Comparison of ENCODE assay signal across 27 cellular contexts in the genomic region with DNA sequence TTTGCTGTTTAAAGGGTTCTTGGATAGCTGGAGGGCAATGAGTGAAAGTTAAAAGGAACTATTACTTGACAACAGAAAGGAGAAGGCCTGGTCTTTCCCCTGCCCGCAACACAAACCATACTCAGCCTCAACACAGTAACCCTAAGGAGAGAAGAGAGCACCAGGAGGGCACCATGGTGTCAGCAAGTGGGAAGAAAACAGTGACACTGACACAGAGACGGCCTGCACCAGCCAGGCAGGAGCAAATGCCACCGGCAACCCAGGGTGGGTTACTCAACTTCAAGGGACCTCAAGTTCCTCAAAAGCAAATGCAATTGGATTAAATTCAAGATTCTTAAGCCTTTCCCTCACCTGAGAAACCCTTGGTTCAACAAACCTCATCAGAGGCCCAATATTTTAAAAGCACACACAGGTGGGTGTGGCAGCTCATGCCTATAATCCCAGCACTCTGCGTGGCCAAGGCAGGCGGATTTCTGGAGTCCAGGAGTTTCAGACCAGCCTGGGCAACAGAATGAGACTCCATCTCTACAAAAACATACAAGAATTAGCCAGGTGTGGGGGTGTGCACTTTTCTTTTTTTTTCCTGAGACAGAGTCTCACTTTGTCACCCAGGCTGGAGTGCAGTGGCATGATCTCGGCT. TPM values are rescaled to one million over a fixed set of nuclear protein-coding genes. Genes with fewer than 3 reads are reported as not detected.
"Had no signal": no experiment of that assay in that cellular context is flagged by ENCODE, and none has a peak within 500 bp of the region (broad histone marks: within the 10 kb centered on the region; RNA-seq: fewer than 3 reads in every experiment).

No MANE protein-coding gene starts in this region.

- H3K9me3 ChIP-seq: adrenal gland, body of pancreas, gastrocnemius medialis, right atrium auricular region, suprapubic skin, tibial nerve had no signal

- H3K36me3 ChIP-seq: adrenal gland, gastrocnemius medialis, right atrium auricular region, tibial nerve had no signal

- H3K4me1 ChIP-seq: adrenal gland, body of pancreas, gastrocnemius medialis, parathyroid adenoma, right atrium auricular region, suprapubic skin, tibial nerve had no signal

- H3K4me3 ChIP-seq: adrenal gland, body of pancreas, gastrocnemius medialis, hepatocyte, right atrium auricular region, smooth muscle cell, suprapubic skin, tibial nerve had no signal

- H3K27ac ChIP-seq: adrenal gland, body of pancreas, gastrocnemius medialis, hepatocyte, parathyroid adenoma, right atrium auricular region, suprapubic skin, tibial nerve had no signal

- DNase-seq: activated CD4-positive, alpha-beta T cell treated with anti-CD3 and anti-CD28 coated beads for 36 hours; activated CD4-positive, CD25-positive, alpha-beta regulatory T cell; activated naive CD4-positive, alpha-beta T cell treated with anti-CD3 and anti-CD28 coated beads for 36 hours; activated naive CD8-positive, alpha-beta T cell treated with anti-CD3 and anti-CD28 coated beads for 36 hours; activated T-cell treated with anti-CD3 and anti-CD28 coated beads for 4 hours; activated T-cell treated with anti-CD3 and anti-CD28 coated beads, Interleukin-2, amount 50 U/mL, for 72 hours; adrenal gland; body of pancreas; cerebellar nuclear complex; cortex of kidney; effector memory CD8-positive, alpha-beta T cell; erythroblast; gastrocnemius medialis; glutamatergic neuron; islet precursor cell; left cardiac atrium; midbrain; naive thymus-derived CD4-positive, alpha-beta T cell; occipital lobe; stimulated activated naive CD4-positive, alpha-beta T cell had no signal

- H3K27me3 ChIP-seq: adrenal gland, body of pancreas, gastrocnemius medialis, hepatocyte, right atrium auricular region, suprapubic skin, tibial nerve had no signal

- FAIRE-seq: urothelium cell line had no signal

RNA-seq across cellular contexts. Expression of a gene that starts 52.3 kb away (rescaled TPM):
- polyA plus RNA-seq: naive thymus-derived CD4-positive, alpha-beta T cell; smooth muscle cell had no signal
